In genomic region chr3:179991104-179991503, GRCh38 we compare ENCODE assay signal across 22 cellular contexts. TPM values are rescaled to one million over a fixed set of nuclear protein-coding genes. Genes with fewer than 3 reads are reported as not detected.
"Had no signal": no experiment of that assay in that cellular context is flagged by ENCODE, and none has a peak within 500 bp of the region (broad histone marks: within the 10 kb centered on the region; RNA-seq: fewer than 3 reads in every experiment).

No MANE protein-coding gene starts in this region.

- H3K27ac ChIP-seq: breast epithelium, gastroesophageal sphincter, heart right ventricle, VCaP had no signal

- DNase-seq: activated CD4-positive, alpha-beta T cell treated with anti-CD3 and anti-CD28 coated beads for 1 hour; activated CD4-positive, alpha-beta T cell treated with anti-CD3 and anti-CD28 coated beads, Interleukin-2, amount 50 U/mL, for 4 hours; activated effector memory CD4-positive, alpha-beta T cell treated with anti-CD3 and anti-CD28 coated beads, Interleukin-2, amount 50 U/mL, for 16 hours; activated naive CD4-positive, alpha-beta T cell treated with anti-CD3 and anti-CD28 coated beads, Interleukin-2, amount 50 U/mL, for 16 hours; activated T-cell treated with anti-CD3 and anti-CD28 coated beads, Interleukin-2, amount 50 U/mL, for 72 hours; cerebellar nuclear complex; cortex of kidney; effector CD4-positive, alpha-beta T cell; heart right ventricle; immature natural killer cell; mesenchymal stem cell; mucosa of descending colon; naive B cell; retina; stimulated activated naive B cell treated with anti-CD40 and anti-IgM and Interleukin-4, amounts not matched to agents 10 μg/mL and 1 μg/mL and 100 μg/mL, for 72 hours; T-helper 2 cell had no signal

- H3K4me3 ChIP-seq: breast epithelium, gastroesophageal sphincter, heart right ventricle, mucosa of descending colon had no signal

- H3K27me3 ChIP-seq: breast epithelium, heart right ventricle had no signal

RNA-seq across cellular contexts. Expression of gene PEX5L, which starts 45.6 kb away (rescaled TPM):
- total RNA-seq: activated CD8-positive, alpha-beta memory T cell treated with anti-CD3 and anti-CD28 coated beads for 36 hours; esophagus mucosa; liver had no signal
